ENCODE assay signal across 11 cellular contexts in the genomic region with DNA sequence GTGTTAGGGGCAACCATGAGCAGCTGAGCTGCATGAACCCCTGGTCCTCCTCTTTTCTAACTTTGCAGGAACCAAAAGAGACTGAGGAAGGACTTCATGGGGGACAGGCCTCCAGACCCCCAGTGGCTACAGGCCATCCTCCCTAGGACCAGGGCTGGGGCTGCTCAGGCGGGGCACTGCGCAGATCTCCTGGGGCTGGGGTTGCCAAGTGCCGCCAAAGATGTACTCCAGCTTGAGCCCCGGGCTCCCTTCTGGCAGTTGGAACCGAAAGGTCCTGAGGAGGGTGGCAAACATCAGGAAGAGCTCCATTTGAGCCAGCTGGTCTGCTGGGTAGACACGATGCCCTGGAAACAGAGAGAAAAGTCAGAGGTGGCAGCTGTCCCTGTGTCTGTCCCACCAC. TPM values are rescaled to one million over a fixed set of nuclear protein-coding genes. Genes with fewer than 3 reads are reported as not detected.
A peak's percentile ranks its signal among the peaks of the same experiment; 100 is the strongest.
DNase-seq lines count a peak whose midpoint lies in the region; ATAC-seq and TF ChIP-seq lines count a peak whose summit lies in the region.
"Had no signal": no experiment of that assay in that cellular context is flagged by ENCODE, and none has a peak within 500 bp of the region (broad histone marks: within the 10 kb centered on the region; RNA-seq: fewer than 3 reads in every experiment).

No MANE protein-coding gene starts in this region.

- peak; percentile 23 for DNase-seq in Right ventricle myocardium inferior (ENCODE audit: missing footprints)
- DNase-seq in cardiac septum (ENCODE audit: low spot score) = no peak
- no peak for DNase-seq in OCI-LY7 (ENCODE audit: low spot score)
- no peak for DNase-seq in WTC11 (ENCODE audit: low spot score)
- peak; percentile 63 for DNase-seq in spleen
- no peak for DNase-seq in stimulated activated CD4-positive, alpha-beta T cell treated with anti-CD3 and anti-CD28 coated beads, Interleukin-15, amount 100 ng/mL, for 24 hours
- DNase-seq in NCI-H187 treated with DMSO at 0.1 percent for 48 hours (lab: John Stamatoyannopoulos, UW) = no peak
- DNase-seq: GOT3 had no signal

- H3K4me2 ChIP-seq in OCI-LY7 (ENCODE audit: low read length) = peak overlapping the region; percentile 18

- no peak for TF ChIP-seq POLR2A in spleen (IDR thresholded peaks at IDR 0.05)

- TF ChIP-seq CTCF in OCI-LY7 (conservative IDR thresholded peaks at IDR 0.05; ENCODE audit: low read length) (no peak), WTC11 (IDR thresholded peaks at IDR 0.05) (no peak), spleen (IDR thresholded peaks at IDR 0.05 in 8 of 11, conservative IDR thresholded peaks at IDR 0.05 in 3 of 11) (no peak)

- peaks cover 6% of the 10 kb centered on the region for H3K36me3 Mint-ChIP-seq in WTC11
- H3K36me3 Mint-ChIP-seq: CD8-positive, alpha-beta memory T cell had no signal

- H3K4me1 ChIP-seq in OCI-LY7 (ENCODE audit: insufficient read depth, low read length, poor library complexity, severe bottlenecking) (peaks cover 5% of the 10 kb centered on the region), spleen (peaks cover 0 to 8% (median 2%) of the 10 kb centered on the region in 6 donors)

- no peak overlapping the region for H3K4me3 Mint-ChIP-seq in WTC11
- H3K4me3 Mint-ChIP-seq: CD8-positive, alpha-beta memory T cell had no signal

- POLR2A ChIA-PET in OCI-LY7 (lab: Charles Lee) (interaction anchor here (0.6 to 4.1 kb wide), 6 partner anchors 57 to 360 kb away, joined by 4 to 28 read pairs (median 5); a partner anchor contains a TSS), WTC11 (lab: Charles Lee) (interaction anchor here (0.8 kb wide), 1 partner anchor 540 kb away, joined by 4 read pairs; no protein-coding TSS in a partner anchor)

- peaks cover 9% of the 10 kb centered on the region for H3K4me1 Mint-ChIP-seq in WTC11

- H3K79me2 ChIP-seq in OCI-LY7 (ENCODE audit: insufficient read depth, low read depth, low read length) = no peaks in the 10 kb centered on the region

- intact Hi-C loops in Right ventricle myocardium inferior (cut with DNase I) (loop anchor here (2.0 to 10.0 kb wide), 4 partner anchors 121 to 402 kb away; a partner anchor contains a TSS), cardiac septum (cut with DNase I) (loop anchor here (2.0 to 5.0 kb wide), 4 partner anchors 123 to 392 kb away; a partner anchor contains a TSS), OCI-LY7 (cut with micrococcal nuclease; ENCODE audit: unreplicated experiment) (loop anchor here (1.0 to 5.0 kb wide), 4 partner anchors 122 to 394 kb away; a partner anchor contains a TSS), spleen (cut with DNase I; ENCODE audit: low total_unique reads) (loop anchor here (5.0 kb wide), 1 partner anchor 122 kb away; a partner anchor contains a TSS)

- no peak overlapping the region for H3K27ac Mint-ChIP-seq in WTC11

- H3K4me3 ChIP-seq in OCI-LY7 (ENCODE audit: low read depth, low read length, poor library complexity, severe bottlenecking) (no peak overlapping the region), spleen (no peak overlapping the region)
- H3K4me3 ChIP-seq: GM12878 had no signal

- no peak overlapping the region for H2AFZ ChIP-seq in OCI-LY7 (ENCODE audit: low read length)

- H3K9me2 ChIP-seq in OCI-LY7 (ENCODE audit: insufficient read depth, low read length) = no peaks in the 10 kb centered on the region

- no peaks in the 10 kb centered on the region for H4K20me1 ChIP-seq in OCI-LY7 (ENCODE audit: insufficient read depth, low read length)

- ATAC-seq in Right ventricle myocardium inferior = no peak
- ATAC-seq in WTC11 = peak; percentile 29; the same call in 1 of the 2 replicates
- ATAC-seq in GM18873 (IDR thresholded peaks at IDR 0.05; ENCODE audit: low FRiP score, unreplicated experiment) = no peak

- peaks cover 4% of the 10 kb centered on the region for H3K27me3 Mint-ChIP-seq in WTC11 (ENCODE audit: low read depth)

- H3K9me3 ChIP-seq in OCI-LY7 (ENCODE audit: low read length) (no peaks in the 10 kb centered on the region), spleen (peaks cover 0 to 5% (median 0%) of the 10 kb centered on the region in 8 donors)

- WGBS in spleen, 5 donors = 89 to 95% (median 95%) methylated on average over 4 to 6 of the region's 6 CpGs

- CTCF ChIA-PET in OCI-LY7 (lab: Charles Lee; ENCODE audit: unreplicated experiment) = interaction anchor here (0.5 to 1.3 kb wide), 6 partner anchors 10 to 838 kb away, joined by 3 to 4 read pairs (median 4); a partner anchor contains a TSS
- CTCF ChIA-PET in WTC11 (lab: Charles Lee) = interaction anchor here (0.6 to 4.4 kb wide), 34 partner anchors 9 to 847 kb away, joined by 3 to 42 read pairs (median 4); a partner anchor contains a TSS

- BruUV-seq in OCI-LY7 (replicated peaks; lab: Mats Ljungman, UMichigan) = no TSS peak

- H3K27ac ChIP-seq in OCI-LY7 (ENCODE audit: low read depth, low read length, poor library complexity, severe bottlenecking) (no peak overlapping the region), spleen (no peak overlapping the region)

- H3K27me3 ChIP-seq in spleen (replicated peaks in 1 of 7) = peaks cover 0 to 47% (median 6%) of the 10 kb centered on the region in 7 donors

- H3K36me3 ChIP-seq in OCI-LY7 (ENCODE audit: insufficient read depth, low read length) = no peaks in the 10 kb centered on the region
- no peaks in the 10 kb centered on the region for H3K36me3 ChIP-seq in spleen

- H3K9me3 Mint-ChIP-seq in WTC11 = peaks cover 13% of the 10 kb centered on the region

TF ChIP-seq in WTC11, 78 proteins besides CTCF, POLR2A, EP300 and RAD21:
- TF ChIP-seq MYBL2 (CRISPR knock-in tag; IDR thresholded peaks at IDR 0.05) (no peak), TCF7 (CRISPR knock-in tag; IDR thresholded peaks at IDR 0.05; ENCODE audit: low read depth) (no peak), TEAD1 (CRISPR knock-in tag; IDR thresholded peaks at IDR 0.05) (no peak), NFATC4 (CRISPR knock-in tag; IDR thresholded peaks at IDR 0.05) (no peak), ZNF138 (CRISPR knock-in tag; conservative IDR thresholded peaks at IDR 0.05) (no peak), PRRX2 (CRISPR knock-in tag; IDR thresholded peaks at IDR 0.05) (no peak), SOX15 (CRISPR knock-in tag; IDR thresholded peaks at IDR 0.05) (no peak)
- TF ChIP-seq, protein P1, sequence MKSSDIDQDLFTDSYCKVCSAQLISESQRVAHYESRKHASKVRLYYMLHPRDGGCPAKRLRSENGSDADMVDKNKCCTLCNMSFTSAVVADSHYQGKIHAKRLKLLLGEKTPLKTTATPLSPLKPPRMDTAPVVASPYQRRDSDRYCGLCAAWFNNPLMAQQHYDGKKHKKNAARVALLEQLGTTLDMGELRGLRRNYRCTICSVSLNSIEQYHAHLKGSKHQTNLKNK (CRISPR knock-in tag; IDR thresholded peaks at IDR 0.05) = no peak
- TF ChIP-seq, protein P2, sequence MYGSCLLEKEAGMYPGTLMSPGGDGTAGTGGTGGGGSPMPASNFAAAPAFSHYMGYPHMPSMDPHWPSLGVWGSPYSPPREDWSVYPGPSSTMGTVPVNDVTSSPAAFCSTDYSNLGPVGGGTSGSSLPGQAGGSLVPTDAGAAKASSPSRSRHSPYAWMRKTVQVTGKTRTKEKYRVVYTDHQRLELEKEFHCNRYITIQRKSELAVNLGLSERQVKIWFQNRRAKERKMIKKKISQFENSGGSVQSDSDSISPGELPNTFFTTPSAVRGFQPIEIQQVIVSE (CRISPR knock-in tag; IDR thresholded peaks at IDR 0.05; ENCODE audit: borderline replicate concordance) = no peak
- TF ChIP-seq, protein P3, sequence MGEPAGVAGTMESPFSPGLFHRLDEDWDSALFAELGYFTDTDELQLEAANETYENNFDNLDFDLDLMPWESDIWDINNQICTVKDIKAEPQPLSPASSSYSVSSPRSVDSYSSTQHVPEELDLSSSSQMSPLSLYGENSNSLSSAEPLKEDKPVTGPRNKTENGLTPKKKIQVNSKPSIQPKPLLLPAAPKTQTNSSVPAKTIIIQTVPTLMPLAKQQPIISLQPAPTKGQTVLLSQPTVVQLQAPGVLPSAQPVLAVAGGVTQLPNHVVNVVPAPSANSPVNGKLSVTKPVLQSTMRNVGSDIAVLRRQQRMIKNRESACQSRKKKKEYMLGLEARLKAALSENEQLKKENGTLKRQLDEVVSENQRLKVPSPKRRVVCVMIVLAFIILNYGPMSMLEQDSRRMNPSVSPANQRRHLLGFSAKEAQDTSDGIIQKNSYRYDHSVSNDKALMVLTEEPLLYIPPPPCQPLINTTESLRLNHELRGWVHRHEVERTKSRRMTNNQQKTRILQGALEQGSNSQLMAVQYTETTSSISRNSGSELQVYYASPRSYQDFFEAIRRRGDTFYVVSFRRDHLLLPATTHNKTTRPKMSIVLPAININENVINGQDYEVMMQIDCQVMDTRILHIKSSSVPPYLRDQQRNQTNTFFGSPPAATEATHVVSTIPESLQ (CRISPR knock-in tag; IDR thresholded peaks at IDR 0.05) = no peak
- TF ChIP-seq, protein P4, sequence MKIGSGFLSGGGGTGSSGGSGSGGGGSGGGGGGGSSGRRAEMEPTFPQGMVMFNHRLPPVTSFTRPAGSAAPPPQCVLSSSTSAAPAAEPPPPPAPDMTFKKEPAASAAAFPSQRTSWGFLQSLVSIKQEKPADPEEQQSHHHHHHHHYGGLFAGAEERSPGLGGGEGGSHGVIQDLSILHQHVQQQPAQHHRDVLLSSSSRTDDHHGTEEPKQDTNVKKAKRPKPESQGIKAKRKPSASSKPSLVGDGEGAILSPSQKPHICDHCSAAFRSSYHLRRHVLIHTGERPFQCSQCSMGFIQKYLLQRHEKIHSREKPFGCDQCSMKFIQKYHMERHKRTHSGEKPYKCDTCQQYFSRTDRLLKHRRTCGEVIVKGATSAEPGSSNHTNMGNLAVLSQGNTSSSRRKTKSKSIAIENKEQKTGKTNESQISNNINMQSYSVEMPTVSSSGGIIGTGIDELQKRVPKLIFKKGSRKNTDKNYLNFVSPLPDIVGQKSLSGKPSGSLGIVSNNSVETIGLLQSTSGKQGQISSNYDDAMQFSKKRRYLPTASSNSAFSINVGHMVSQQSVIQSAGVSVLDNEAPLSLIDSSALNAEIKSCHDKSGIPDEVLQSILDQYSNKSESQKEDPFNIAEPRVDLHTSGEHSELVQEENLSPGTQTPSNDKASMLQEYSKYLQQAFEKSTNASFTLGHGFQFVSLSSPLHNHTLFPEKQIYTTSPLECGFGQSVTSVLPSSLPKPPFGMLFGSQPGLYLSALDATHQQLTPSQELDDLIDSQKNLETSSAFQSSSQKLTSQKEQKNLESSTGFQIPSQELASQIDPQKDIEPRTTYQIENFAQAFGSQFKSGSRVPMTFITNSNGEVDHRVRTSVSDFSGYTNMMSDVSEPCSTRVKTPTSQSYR (CRISPR knock-in tag; IDR thresholded peaks at IDR 0.05) = no peak

RNA-seq across cellular contexts. Expression of a gene that starts 11.1 kb away (rescaled TPM):
- 56.5 TPM for total RNA-seq in Right ventricle myocardium inferior
- 57.2 TPM for total RNA-seq in cardiac septum
- 43.5 and 46.1 TPM in 2 replicates for total RNA-seq in OCI-LY7 (2014; rRNA removed; shearing (Covaris generic))
- 68.2 and 69.3 TPM in 2 replicates for total RNA-seq in OCI-LY7 (2022)
- total RNA-seq in WTC11 (2021) = 71.3 to 93.5 TPM (median 74.3 TPM) in 3 replicates
- total RNA-seq in spleen = 10 to 100 TPM; 34.5 to 70.3 (median 50.6) TPM
- 100 to 1,000 TPM in 1 of 3 donors, 10 to 100 TPM in 2; 81.7 to 119 (median 88.9) TPM for polyA plus RNA-seq in spleen

Comparison
In these comparisons a context has a peak if more than half of its experiments do, and no peak if none do; other contexts are left out.
1. DNase-seq: peak in Right ventricle myocardium inferior (single experiment) and spleen (single experiment); none in cardiac septum (single experiment), OCI-LY7 (single experiment), WTC11 (single experiment), stimulated activated CD4-positive, alpha-beta T cell treated with anti-CD3 and anti-CD28 coated beads, Interleukin-15, amount 100 ng/mL, for 24 hours (single experiment) and NCI-H187 treated with DMSO at 0.1 percent for 48 hours (single experiment).